27 cellular contexts compared by ENCODE assay signal in genomic region chr17:65824901-65825300, GRCh38.
"Had no signal": no experiment of that assay in that cellular context is flagged by ENCODE, and none has a peak within 500 bp of the region (broad histone marks: within the 10 kb centered on the region; RNA-seq: fewer than 3 reads in every experiment).

No MANE protein-coding gene starts in this region.

- DNase-seq: dorsolateral prefrontal cortex; effector CD4-positive, alpha-beta T cell; gastrocnemius medialis; head of caudate nucleus; mesenchymal stem cell; mucosa of descending colon; naive B cell; pancreas; right lobe of liver; small intestine; stimulated activated CD4-positive, alpha-beta T cell treated with anti-CD3 and anti-CD28 coated beads, Interleukin-15, amount 100 ng/mL, for 24 hours; stimulated activated CD4-positive, alpha-beta T cell treated with anti-CD3 and anti-CD28 coated beads, Interleukin-2, amount 100 ng/mL, for 48 hours; stimulated activated naive B cell treated with anti-CD40 and anti-IgM and Interleukin-4, amounts not matched to agents 10 μg/mL and 1 μg/mL and 100 μg/mL, for 72 hours; transverse colon; upper lobe of right lung; uterus had no signal

- H3K9me3 Mint-ChIP-seq: natural killer cell treated with Interleukin-12 subunit alpha and Interleukin-12 subunit beta and Interleukin-15 and Interleukin-18, amount 100 ng/mL, for 72 hours; stimulated activated naive CD8-positive, alpha-beta T cell treated with anti-CD3 and anti-CD28 coated beads, Interleukin-15, Interleukin-2, amounts not matched to agents 100 ng/mL and 50 ng/mL, for 24 hours had no signal

- H3K4me3 Mint-ChIP-seq: mesothelial cell of epicardium; natural killer cell treated with Interleukin-12 subunit alpha and Interleukin-12 subunit beta and Interleukin-15 and Interleukin-18, amount 100 ng/mL, for 72 hours; neural crest cell; stimulated activated naive B cell treated with anti-CD40 and anti-IgM and Interleukin-4, amounts not matched to agents 10 μg/mL and 1 μg/mL and 100 μg/mL, for 72 hours; stimulated activated naive CD8-positive, alpha-beta T cell treated with anti-CD3 and anti-CD28 coated beads, Interleukin-15, Interleukin-2, amounts not matched to agents 100 ng/mL and 50 ng/mL, for 24 hours had no signal

- FAIRE-seq: keratinocyte, pancreas, small intestine had no signal

- H3K36me3 Mint-ChIP-seq: naive B cell; stimulated activated naive B cell treated with anti-CD40 and anti-IgM and Interleukin-4, amounts not matched to agents 10 μg/mL and 1 μg/mL and 100 μg/mL, for 72 hours had no signal

- H3K27ac ChIP-seq: coronary artery, dorsolateral prefrontal cortex, epithelial cell of prostate, gastrocnemius medialis, neutrophil, pancreas, right lobe of liver, suprapubic skin, transverse colon, upper lobe of right lung, uterus had no signal

- H3K27ac Mint-ChIP-seq: mesothelial cell of epicardium; natural killer cell treated with Interleukin-12 subunit alpha and Interleukin-12 subunit beta and Interleukin-15 and Interleukin-18, amount 100 ng/mL, for 72 hours; stimulated activated naive B cell treated with anti-CD40 and anti-IgM and Interleukin-4, amounts not matched to agents 10 μg/mL and 1 μg/mL and 100 μg/mL, for 72 hours; stimulated activated naive CD8-positive, alpha-beta T cell treated with anti-CD3 and anti-CD28 coated beads, Interleukin-15, Interleukin-2, amounts not matched to agents 100 ng/mL and 50 ng/mL, for 24 hours had no signal

- ATAC-seq: esophagus mucosa; gastrocnemius medialis; mucosa of descending colon; natural killer cell treated with Interleukin-12 subunit alpha and Interleukin-12 subunit beta and Interleukin-15 and Interleukin-18, amount 100 ng/mL, for 72 hours; pancreas; right lobe of liver; stimulated activated naive B cell treated with anti-CD40 and anti-IgM and Interleukin-4, amounts not matched to agents 10 μg/mL and 1 μg/mL and 100 μg/mL, for 72 hours; upper lobe of right lung had no signal

- H3K4me1 ChIP-seq: gastrocnemius medialis, pancreas, right lobe of liver, suprapubic skin, upper lobe of right lung, uterus had no signal

- H3K27me3 Mint-ChIP-seq: naive B cell; stimulated activated naive CD8-positive, alpha-beta T cell treated with anti-CD3 and anti-CD28 coated beads, Interleukin-15, Interleukin-2, amounts not matched to agents 100 ng/mL and 50 ng/mL, for 24 hours had no signal

- H3K36me3 ChIP-seq: gastrocnemius medialis, neutrophil, pancreas, right lobe of liver, suprapubic skin, transverse colon, upper lobe of right lung, uterus had no signal

- H3K4me1 Mint-ChIP-seq: mesothelial cell of epicardium, neural crest cell had no signal

- H3K9me3 ChIP-seq: gastrocnemius medialis, mucosa of descending colon, neutrophil, pancreas, right lobe of liver, suprapubic skin, transverse colon, upper lobe of right lung, uterus had no signal

- H3K4me3 ChIP-seq: coronary artery, dorsolateral prefrontal cortex, gastrocnemius medialis, lung, mucosa of descending colon, pancreas, right lobe of liver, suprapubic skin, transverse colon, upper lobe of right lung, uterus had no signal

- H3K27me3 ChIP-seq: dorsolateral prefrontal cortex, gastrocnemius medialis, neutrophil, pancreas, right lobe of liver, suprapubic skin, transverse colon, upper lobe of right lung, uterus had no signal
